7 cellular contexts compared by ENCODE assay signal in genomic region chr20:41618807-41619294, GRCh38. TPM values are rescaled to one million over a fixed set of nuclear protein-coding genes. Genes with fewer than 3 reads are reported as not detected.
DNase-seq lines count a peak whose midpoint lies in the region; ATAC-seq and TF ChIP-seq lines count a peak whose summit lies in the region.

No MANE protein-coding gene starts in this region.

- peak overlapping the region; percentile 72 to 86 for H3K27ac ChIP-seq in breast epithelium
- peak overlapping the region in 3 of 4 donors; percentile 64 to 86 (median 79) for H3K27ac ChIP-seq in tibial nerve

- TF ChIP-seq CTCF in breast epithelium (IDR thresholded peaks at IDR 0.05) (no peak), tibial nerve (IDR thresholded peaks at IDR 0.05) (peak in 1 of 5 experiments; percentile 5)

- DNase-seq in NCI-H1105 treated with DMSO at 0.1 percent for 48 hours (lab: John Stamatoyannopoulos, UW) (peak; percentile 73), breast epithelium (ENCODE audit: low spot score in 2 of 2) (no peak), medulla oblongata (ENCODE audit: extremely low spot score) (peak; percentile 33), tibial nerve (ENCODE audit: low spot score in 2 of 2) (no peak)
- no peak for DNase-seq in stimulated activated CD8-positive, alpha-beta memory T cell treated with anti-CD3 and anti-CD28 coated beads, Interleukin-4, amount 100 ng/mL, for 48 hours

- intact Hi-C loops in breast epithelium (cut with DNase I; ENCODE audit: low total_unique reads): no loop called here

- no peak for TF ChIP-seq EP300 in tibial nerve (IDR thresholded peaks at IDR 0.05)

- H3K27me3 ChIP-seq in breast epithelium: no peaks in the 10 kb centered on the region
- no peaks in the 10 kb centered on the region for H3K27me3 ChIP-seq in tibial nerve

- H3K4me3 ChIP-seq in breast epithelium (peak overlapping the region; percentile 68 to 97 (median 76)), tibial nerve (peak overlapping the region; percentile 58 to 80 (median 74))

- ATAC-seq in GM19023 (IDR thresholded peaks at IDR 0.05; ENCODE audit: unreplicated experiment): peak; percentile 1
- ATAC-seq in GM21737 (IDR thresholded peaks at IDR 0.05; ENCODE audit: unreplicated experiment): no peak

- H3K36me3 ChIP-seq in breast epithelium (no peaks in the 10 kb centered on the region), tibial nerve (no peaks in the 10 kb centered on the region)

- 7 to 10% methylated on average over 22 to 30 of the region's 30 CpGs for WGBS in tibial nerve, 2 donors

- H3K4me1 ChIP-seq in breast epithelium (peaks cover 0 to 18% of the 10 kb centered on the region in 2 donors), tibial nerve (peaks cover 4 to 41% (median 14%) of the 10 kb centered on the region in 4 donors)

- no peaks in the 10 kb centered on the region for H3K9me3 ChIP-seq in breast epithelium
- no peaks in the 10 kb centered on the region for H3K9me3 ChIP-seq in tibial nerve

- TF ChIP-seq POLR2A in breast epithelium (IDR thresholded peaks at IDR 0.05) (no peak), tibial nerve (IDR thresholded peaks at IDR 0.05) (no peak)

RNA-seq across cellular contexts. Expression of gene CHD6, which starts 0.7 kb away (rescaled TPM):
- 10 to 100 TPM; 31.4 to 85.8 (median 81.0) TPM for total RNA-seq in breast epithelium
- total RNA-seq in tibial nerve: 10 to 100 TPM; 52.0 to 58.2 (median 54.9) TPM

Comparison
In these comparisons a context has a peak if more than half of its experiments do, and no peak if none do; other contexts are left out.
1. DNase-seq: peak in NCI-H1105 treated with DMSO at 0.1 percent for 48 hours (single experiment) and medulla oblongata (single experiment); none in breast epithelium (0 of 2), tibial nerve (0 of 2) and stimulated activated CD8-positive, alpha-beta memory T cell treated with anti-CD3 and anti-CD28 coated beads, Interleukin-4, amount 100 ng/mL, for 48 hours (single experiment).